ENCODE assay signal across 1 cellular context in the genomic region with DNA sequence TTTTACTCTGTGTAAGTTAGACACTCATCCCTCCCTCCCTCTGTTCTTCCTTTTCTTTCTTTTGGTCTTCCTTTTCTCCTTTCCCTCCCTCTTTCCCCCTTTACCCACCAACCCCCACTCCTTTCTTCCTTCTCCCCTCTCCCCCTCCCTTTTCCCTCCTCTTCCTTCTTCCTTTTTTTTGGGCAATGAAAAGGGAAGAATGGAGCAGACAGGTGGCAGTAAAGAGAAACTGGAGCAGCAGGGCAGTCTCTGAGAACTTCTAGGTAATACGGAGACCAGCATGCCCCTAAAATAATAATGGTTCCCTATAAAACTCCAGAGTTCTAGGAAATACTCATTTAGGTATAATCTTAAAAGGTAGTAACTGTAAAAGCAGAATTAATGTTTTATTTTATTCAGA.
TF ChIP-seq lines count a peak whose summit lies in the region.

No MANE protein-coding gene starts in this region.

TF ChIP-seq in HEK293, 187 proteins besides CTCF, POLR2A, EP300 and RAD21 (continued from another document):
- TF ChIP-seq, protein P1, sequence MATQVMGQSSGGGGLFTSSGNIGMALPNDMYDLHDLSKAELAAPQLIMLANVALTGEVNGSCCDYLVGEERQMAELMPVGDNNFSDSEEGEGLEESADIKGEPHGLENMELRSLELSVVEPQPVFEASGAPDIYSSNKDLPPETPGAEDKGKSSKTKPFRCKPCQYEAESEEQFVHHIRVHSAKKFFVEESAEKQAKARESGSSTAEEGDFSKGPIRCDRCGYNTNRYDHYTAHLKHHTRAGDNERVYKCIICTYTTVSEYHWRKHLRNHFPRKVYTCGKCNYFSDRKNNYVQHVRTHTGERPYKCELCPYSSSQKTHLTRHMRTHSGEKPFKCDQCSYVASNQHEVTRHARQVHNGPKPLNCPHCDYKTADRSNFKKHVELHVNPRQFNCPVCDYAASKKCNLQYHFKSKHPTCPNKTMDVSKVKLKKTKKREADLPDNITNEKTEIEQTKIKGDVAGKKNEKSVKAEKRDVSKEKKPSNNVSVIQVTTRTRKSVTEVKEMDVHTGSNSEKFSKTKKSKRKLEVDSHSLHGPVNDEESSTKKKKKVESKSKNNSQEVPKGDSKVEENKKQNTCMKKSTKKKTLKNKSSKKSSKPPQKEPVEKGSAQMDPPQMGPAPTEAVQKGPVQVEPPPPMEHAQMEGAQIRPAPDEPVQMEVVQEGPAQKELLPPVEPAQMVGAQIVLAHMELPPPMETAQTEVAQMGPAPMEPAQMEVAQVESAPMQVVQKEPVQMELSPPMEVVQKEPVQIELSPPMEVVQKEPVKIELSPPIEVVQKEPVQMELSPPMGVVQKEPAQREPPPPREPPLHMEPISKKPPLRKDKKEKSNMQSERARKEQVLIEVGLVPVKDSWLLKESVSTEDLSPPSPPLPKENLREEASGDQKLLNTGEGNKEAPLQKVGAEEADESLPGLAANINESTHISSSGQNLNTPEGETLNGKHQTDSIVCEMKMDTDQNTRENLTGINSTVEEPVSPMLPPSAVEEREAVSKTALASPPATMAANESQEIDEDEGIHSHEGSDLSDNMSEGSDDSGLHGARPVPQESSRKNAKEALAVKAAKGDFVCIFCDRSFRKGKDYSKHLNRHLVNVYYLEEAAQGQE (tag by site-specific recombination; IDR thresholded peaks at IDR 0.05), result no peak
